Comparison of ENCODE assay signal across 21 cellular contexts in genomic region chr10:99556225-99556523, GRCh38. TPM values are rescaled to one million over a fixed set of nuclear protein-coding genes. Genes with fewer than 3 reads are reported as not detected.
DNase-seq lines count a peak whose midpoint lies in the region; ATAC-seq, FAIRE-seq and TF ChIP-seq lines count a peak whose summit lies in the region.
"Had no signal": no experiment of that assay in that cellular context is flagged by ENCODE, and none has a peak within 500 bp of the region (broad histone marks: within the 10 kb centered on the region; RNA-seq: fewer than 3 reads in every experiment).

No MANE protein-coding gene starts in this region.

- no peaks in the 10 kb centered on the region for H3K79me2 ChIP-seq in PC-3 (ENCODE audit: low read length)

- peaks cover 31% of the 10 kb centered on the region for H3K4me1 Mint-ChIP-seq in activated CD4-positive, alpha-beta memory T cell treated with anti-CD3 and anti-CD28 coated beads, Interleukin-2, amount 10 ng/mL, durations not matched to agents 7 days and 5 days
- H3K4me1 Mint-ChIP-seq in activated CD4-positive, alpha-beta memory T cell treated with anti-CD3 and anti-CD28 coated beads for 36 hours (ENCODE audit: low read depth): peaks cover 10% of the 10 kb centered on the region
- peaks cover 6% of the 10 kb centered on the region for H3K4me1 Mint-ChIP-seq in activated B cell treated with CpG ODN at 0.5 μM for 24 hours

- no peaks in the 10 kb centered on the region for H3K4me1 ChIP-seq in pancreas
- peaks cover 5% of the 10 kb centered on the region; the same call in 1 of the 2 replicates for H3K4me1 ChIP-seq in PC-3 (ENCODE audit: insufficient read depth, low read length)

- H3K27ac ChIP-seq in pancreas: no peak overlapping the region
- no peak overlapping the region for H3K27ac ChIP-seq in PC-3 (ENCODE audit: low read length)
- H3K27ac ChIP-seq: 22Rv1, SK-N-MC had no signal

- WGBS in pancreas, 2 donors: 26 to 65% methylated on average over 1 of the region's 1 CpG

- peaks cover 0 to 9% (median 0%) of the 10 kb centered on the region in 4 donors for H3K27me3 ChIP-seq in pancreas
- peaks cover 9% of the 10 kb centered on the region; the same call in 1 of the 2 replicates for H3K27me3 ChIP-seq in PC-3 (ENCODE audit: low read length)

- H3K9me3 ChIP-seq in pancreas (no peaks in the 10 kb centered on the region), PC-3 (ENCODE audit: low read length) (no peaks in the 10 kb centered on the region)

- no peak overlapping the region for H3K4me3 ChIP-seq in pancreas
- no peak overlapping the region for H3K4me3 ChIP-seq in PC-3 (ENCODE audit: low read length)
- H3K4me3 ChIP-seq: GM23338, SK-N-MC had no signal

- H3K4me2 ChIP-seq in PC-3 (ENCODE audit: low read length): no peak overlapping the region
- H3K4me2 ChIP-seq: GM23338 had no signal

- no peak for TF ChIP-seq CTCF in activated B cell treated with CpG ODN at 0.5 μM for 24 hours (IDR thresholded peaks at IDR 0.05)
- TF ChIP-seq CTCF in pancreas (IDR thresholded peaks at IDR 0.05): no peak
- no peak for TF ChIP-seq CTCF in GM20000 (IDR thresholded peaks at IDR 0.05; ENCODE audit: extremely low read depth, missing control alignments)
- no peak for TF ChIP-seq CTCF in PC-3 (conservative IDR thresholded peaks at IDR 0.05; ENCODE audit: low read depth, low read length)

- no peaks in the 10 kb centered on the region for H3K36me3 ChIP-seq in pancreas
- H3K36me3 ChIP-seq in PC-3 (ENCODE audit: low read depth, low read length): no peaks in the 10 kb centered on the region

- ATAC-seq in GM21528 (IDR thresholded peaks at IDR 0.05; ENCODE audit: low FRiP score, unreplicated experiment) (peak; percentile 66), HG03342 (IDR thresholded peaks at IDR 0.05; ENCODE audit: unreplicated experiment) (peak; percentile 46), activated B cell treated with CpG ODN at 0.5 μM for 24 hours (ENCODE audit: low read depth) (peak; percentile 28), pancreas (no peak), PC-3 (no peak)

- H3K36me3 Mint-ChIP-seq in activated CD4-positive, alpha-beta memory T cell treated with anti-CD3 and anti-CD28 coated beads, Interleukin-2, amount 10 ng/mL, durations not matched to agents 7 days and 5 days (ENCODE audit: low read depth): no peaks in the 10 kb centered on the region
- H3K36me3 Mint-ChIP-seq in activated CD4-positive, alpha-beta memory T cell treated with anti-CD3 and anti-CD28 coated beads for 36 hours: no peaks in the 10 kb centered on the region
- H3K36me3 Mint-ChIP-seq in activated B cell treated with CpG ODN at 0.5 μM for 24 hours (ENCODE audit: low read depth): no peaks in the 10 kb centered on the region
- H3K36me3 Mint-ChIP-seq: CD4-positive, CD25-positive, alpha-beta regulatory T cell; T-cell had no signal

- no peak overlapping the region for H2AFZ ChIP-seq in PC-3 (ENCODE audit: low read length)

- no peaks in the 10 kb centered on the region for H3K9me3 Mint-ChIP-seq in activated CD4-positive, alpha-beta memory T cell treated with anti-CD3 and anti-CD28 coated beads, Interleukin-2, amount 10 ng/mL, durations not matched to agents 7 days and 5 days
- H3K9me3 Mint-ChIP-seq in activated CD4-positive, alpha-beta memory T cell treated with anti-CD3 and anti-CD28 coated beads for 36 hours: no peaks in the 10 kb centered on the region
- no peaks in the 10 kb centered on the region for H3K9me3 Mint-ChIP-seq in activated B cell treated with CpG ODN at 0.5 μM for 24 hours
- H3K9me3 Mint-ChIP-seq: CD4-positive, CD25-positive, alpha-beta regulatory T cell; GM23338; T-cell had no signal

- CTCF ChIA-PET in activated CD4-positive, alpha-beta memory T cell treated with anti-CD3 and anti-CD28 coated beads, Interleukin-2, amount 10 ng/mL, durations not matched to agents 7 days and 5 days (lab: Charles Lee): interaction anchor here (0.7 to 1.3 kb wide), 5 partner anchors 11 to 155 kb away, joined by 3 to 9 read pairs (median 4); partner anchors contain the start of gene ENTPD7
- CTCF ChIA-PET in activated CD4-positive, alpha-beta memory T cell treated with anti-CD3 and anti-CD28 coated beads for 36 hours (lab: Charles Lee): interaction anchor here (0.7 to 9.4 kb wide), 4 partner anchors 24 to 120 kb away, joined by 3 to 97 read pairs (median 4); partner anchors contain the start of gene NKX2-3
- CTCF ChIA-PET in activated B cell treated with CpG ODN at 0.5 μM for 24 hours (lab: Charles Lee) (no interaction called here), PC-3 (lab: Charles Lee) (no interaction called here)

- BruUV-seq in PC-3 (replicated peaks; lab: Mats Ljungman, UMichigan): no TSS peak

- no peak for FAIRE-seq in pancreas (lab: Jason Lieb, UNC)

- POLR2A ChIA-PET in activated CD4-positive, alpha-beta memory T cell treated with anti-CD3 and anti-CD28 coated beads, Interleukin-2, amount 10 ng/mL, durations not matched to agents 7 days and 5 days (lab: Charles Lee): interaction anchor here (0.5 to 1.3 kb wide), 4 partner anchors 64 to 392 kb away, joined by 3 to 6 read pairs (median 4); partner anchors contain the start of genes GOT1 and SLC25A28
- POLR2A ChIA-PET in activated CD4-positive, alpha-beta memory T cell treated with anti-CD3 and anti-CD28 coated beads for 36 hours (lab: Charles Lee): no interaction called here
- POLR2A ChIA-PET in activated B cell treated with CpG ODN at 0.5 μM for 24 hours (lab: Charles Lee) (interaction anchor here (0.7 kb wide), 1 partner anchor 8 kb away, joined by 4 read pairs; no protein-coding TSS in a partner anchor), PC-3 (lab: Charles Lee; ENCODE audit: unreplicated experiment) (no interaction called here)

- no peak overlapping the region for H3K4me3 Mint-ChIP-seq in activated CD4-positive, alpha-beta memory T cell treated with anti-CD3 and anti-CD28 coated beads, Interleukin-2, amount 10 ng/mL, durations not matched to agents 7 days and 5 days
- no peak overlapping the region for H3K4me3 Mint-ChIP-seq in activated CD4-positive, alpha-beta memory T cell treated with anti-CD3 and anti-CD28 coated beads for 36 hours
- no peak overlapping the region for H3K4me3 Mint-ChIP-seq in activated B cell treated with CpG ODN at 0.5 μM for 24 hours
- H3K4me3 Mint-ChIP-seq: CD4-positive, CD25-positive, alpha-beta regulatory T cell; GM23338; T-cell had no signal

- peaks cover 52% of the 10 kb centered on the region for H3K27me3 Mint-ChIP-seq in activated CD4-positive, alpha-beta memory T cell treated with anti-CD3 and anti-CD28 coated beads, Interleukin-2, amount 10 ng/mL, durations not matched to agents 7 days and 5 days
- peaks cover 36% of the 10 kb centered on the region for H3K27me3 Mint-ChIP-seq in activated CD4-positive, alpha-beta memory T cell treated with anti-CD3 and anti-CD28 coated beads for 36 hours
- peaks cover 34% of the 10 kb centered on the region for H3K27me3 Mint-ChIP-seq in activated B cell treated with CpG ODN at 0.5 μM for 24 hours

- peak overlapping the region; percentile 1 for H3K27ac Mint-ChIP-seq in activated CD4-positive, alpha-beta memory T cell treated with anti-CD3 and anti-CD28 coated beads, Interleukin-2, amount 10 ng/mL, durations not matched to agents 7 days and 5 days
- H3K27ac Mint-ChIP-seq in activated CD4-positive, alpha-beta memory T cell treated with anti-CD3 and anti-CD28 coated beads for 36 hours: no peak overlapping the region
- H3K27ac Mint-ChIP-seq in activated B cell treated with CpG ODN at 0.5 μM for 24 hours: no peak overlapping the region
- H3K27ac Mint-ChIP-seq: CD4-positive, CD25-positive, alpha-beta regulatory T cell; GM23338; T-cell had no signal

- no peaks in the 10 kb centered on the region for H3K9me2 ChIP-seq in PC-3 (replicated peaks; ENCODE audit: low read length)

- no peak overlapping the region for H3K9ac ChIP-seq in PC-3 (ENCODE audit: low read length)

- H3F3A ChIP-seq in PC-3 (ENCODE audit: low read length, unreplicated experiment): no peaks in the 10 kb centered on the region

- H4K20me1 ChIP-seq in PC-3 (ENCODE audit: low read length): no peaks in the 10 kb centered on the region

- intact Hi-C loops in activated CD4-positive, alpha-beta memory T cell treated with anti-CD3 and anti-CD28 coated beads for 36 hours (cut with micrococcal nuclease): loop anchor here (1.0 kb wide), 1 partner anchor 155 kb away; no protein-coding TSS in a partner anchor
- intact Hi-C loops in activated B cell treated with CpG ODN at 0.5 μM for 24 hours (cut with micrococcal nuclease) (no loop called here), pancreas (cut with DNase I) (no loop called here), PC-3 (cut with micrococcal nuclease) (no loop called here)

- no peak for DNase-seq in activated CD4-positive, alpha-beta memory T cell treated with anti-CD3 and anti-CD28 coated beads, Interleukin-2, amount 10 ng/mL, durations not matched to agents 7 days and 5 days
- no peak for DNase-seq in activated CD4-positive, alpha-beta memory T cell treated with anti-CD3 and anti-CD28 coated beads for 36 hours
- no peak for DNase-seq in activated B cell treated with CpG ODN at 0.5 μM for 24 hours
- DNase-seq in pancreas: no peak
- DNase-seq in GM20000 (ENCODE audit: low spot score): no peak
- DNase-seq in PC-3: no peak
- DNase-seq: COR-L47, DMS153, GDM1, NCI-H1105, NCI-H2081 treated with DMSO at 0.1 percent for 48 hours, NCI-H446 treated with DMSO at 0.1 percent for 48 hours, Right ventricle myocardium superior, T-cell had no signal

RNA-seq across cellular contexts. Expression of gene NKX2-3, which starts 23.4 kb away (rescaled TPM):
- not detected for total RNA-seq in activated CD4-positive, alpha-beta memory T cell treated with anti-CD3 and anti-CD28 coated beads, Interleukin-2, amount 10 ng/mL, durations not matched to agents 7 days and 5 days
- not detected for total RNA-seq in activated CD4-positive, alpha-beta memory T cell treated with anti-CD3 and anti-CD28 coated beads for 36 hours
- not detected in 2 replicates for total RNA-seq in activated B cell treated with CpG ODN at 0.5 μM for 24 hours
- 1 to 10 TPM in 3 of 6 donors, under 1 TPM in 3; 0.28 to 2.3 (median 1.2) TPM for total RNA-seq in pancreas
- 1 to 10 TPM; 1.0 to 6.2 TPM for polyA plus RNA-seq in pancreas
- total RNA-seq in PC-3 (2014; rRNA removed): 0.07 TPM in 1 of 2 replicates, not detected in the other
- total RNA-seq: CD4-positive, CD25-positive, alpha-beta regulatory T cell; GM23338; OCI-LY7; Right ventricle myocardium superior had no signal
- polyA plus RNA-seq: CD4-positive, CD25-positive, alpha-beta regulatory T cell; GM23338 had no signal

Comparison
In these comparisons a context has a peak if more than half of its experiments do, and no peak if none do; other contexts are left out.
1. POLR2A ChIA-PET loops: an anchor here in activated CD4-positive, alpha-beta memory T cell treated with anti-CD3 and anti-CD28 coated beads, Interleukin-2, amount 10 ng/mL, durations not matched to agents 7 days and 5 days (0.5 to 1.3 kb wide) and activated B cell treated with CpG ODN at 0.5 μM for 24 hours (0.7 kb wide); none called in activated CD4-positive, alpha-beta memory T cell treated with anti-CD3 and anti-CD28 coated beads for 36 hours and PC-3.
2. ATAC-seq: peak in GM21528 (single experiment), HG03342 (single experiment) and activated B cell treated with CpG ODN at 0.5 μM for 24 hours (single experiment); none in pancreas (0 of 4) and PC-3 (single experiment).
3. CTCF ChIA-PET loops: an anchor here in activated CD4-positive, alpha-beta memory T cell treated with anti-CD3 and anti-CD28 coated beads, Interleukin-2, amount 10 ng/mL, durations not matched to agents 7 days and 5 days (0.7 to 1.3 kb wide) and activated CD4-positive, alpha-beta memory T cell treated with anti-CD3 and anti-CD28 coated beads for 36 hours (0.7 to 9.4 kb wide); none called in activated B cell treated with CpG ODN at 0.5 μM for 24 hours and PC-3.